In genomic region chr1:207827488-207827830, GRCh38 we compare ENCODE assay signal across 10 cellular contexts.
DNase-seq lines count a peak whose midpoint lies in the region; ATAC-seq and TF ChIP-seq lines count a peak whose summit lies in the region.
"Had no signal": no experiment of that assay in that cellular context is flagged by ENCODE, and none has a peak within 500 bp of the region (broad histone marks: within the 10 kb centered on the region; RNA-seq: fewer than 3 reads in every experiment).

No MANE protein-coding gene starts in this region.

- TF ChIP-seq EP300 in gastroesophageal sphincter (IDR thresholded peaks at IDR 0.05), result no peak

- WGBS in gastroesophageal sphincter (ENCODE audit: low coverage in 1 of 2), 2 donors, result 100% methylated on average over 1 of the region's 2 CpGs; no CpG with 5 or more reads in 1 of the 2 donors

- no peaks in the 10 kb centered on the region for H3K9me3 ChIP-seq in CD4-positive, alpha-beta memory T cell (ENCODE audit: control insufficient read depth in 1 of 2, low read length in 2 of 2)
- H3K9me3 ChIP-seq in gastroesophageal sphincter (no peaks in the 10 kb centered on the region), gastrocnemius medialis (no peaks in the 10 kb centered on the region)

- intact Hi-C loops in CD4-positive, alpha-beta memory T cell (cut with micrococcal nuclease), result loop anchor here (10.0 kb wide), 1 partner anchor 417 kb away; the partner anchor contains the start of gene PLXNA2
- intact Hi-C loops in gastrocnemius medialis (cut with DNase I; ENCODE audit: low total_unique reads), result loop anchor here (5.0 kb wide), 1 partner anchor 335 kb away; no protein-coding TSS in a partner anchor

- peaks cover 93% of the 10 kb centered on the region for H3K4me1 ChIP-seq in CD4-positive, alpha-beta memory T cell (ENCODE audit: insufficient read depth, low read length)
- H3K4me1 ChIP-seq in gastroesophageal sphincter, result peaks cover 29 to 81% (median 73%) of the 10 kb centered on the region in 3 donors
- H3K4me1 ChIP-seq in gastrocnemius medialis, result peaks cover 66 to 83% of the 10 kb centered on the region in 2 donors

- in situ Hi-C loops in gastrocnemius medialis (cut with MboI; ENCODE audit: low sequenced_read_pairs in 4 of 4), result loop anchor here in 3 of 4 donors (5.0 to 10.0 kb wide), 2 partner anchors 40 to 47 kb away; no protein-coding TSS in a partner anchor

- H3K4me3 Mint-ChIP-seq in CD4-positive, alpha-beta memory T cell, result peak overlapping the region in 1 of 8 donors; percentile 94
- peak overlapping the region in 1 of 3 donors; percentile 92 for H3K4me3 Mint-ChIP-seq in T-cell

- no peaks in the 10 kb centered on the region for H3K27me3 ChIP-seq in CD4-positive, alpha-beta memory T cell (ENCODE audit: insufficient read depth, low read length)
- H3K27me3 ChIP-seq in gastroesophageal sphincter, result no peaks in the 10 kb centered on the region
- no peaks in the 10 kb centered on the region for H3K27me3 ChIP-seq in gastrocnemius medialis

- no peak overlapping the region for H3K4me3 ChIP-seq in CD4-positive, alpha-beta memory T cell (ENCODE audit: low read length in 2 of 2)
- H3K4me3 ChIP-seq in gastroesophageal sphincter (no peak overlapping the region), gastrocnemius medialis (peak overlapping the region in 1 of 4 donors; percentile 92)

- no peaks in the 10 kb centered on the region for H3K36me3 ChIP-seq in CD4-positive, alpha-beta memory T cell (ENCODE audit: insufficient read depth, low read length)
- no peaks in the 10 kb centered on the region for H3K36me3 ChIP-seq in gastroesophageal sphincter
- no peaks in the 10 kb centered on the region for H3K36me3 ChIP-seq in gastrocnemius medialis

- ATAC-seq in T-cell (replicated peaks in 1 of 4), result no peak
- no peak for ATAC-seq in gastroesophageal sphincter
- no peak for ATAC-seq in gastrocnemius medialis
- ATAC-seq in GM21528 (IDR thresholded peaks at IDR 0.05; ENCODE audit: low FRiP score, unreplicated experiment), result no peak

- peaks cover 5 to 25% of the 10 kb centered on the region in 2 donors for H3K36me3 Mint-ChIP-seq in CD4-positive, alpha-beta memory T cell
- H3K36me3 Mint-ChIP-seq in T-cell, result peaks cover 9% of the 10 kb centered on the region

- peaks cover 2 to 4% of the 10 kb centered on the region in 2 donors for H3K27me3 Mint-ChIP-seq in CD4-positive, alpha-beta memory T cell
- H3K27me3 Mint-ChIP-seq in T-cell, result peaks cover 2 to 4% of the 10 kb centered on the region in 2 donors

- H3K4me1 Mint-ChIP-seq in CD4-positive, alpha-beta memory T cell, result peaks cover 71 to 95% (median 87%) of the 10 kb centered on the region in 4 donors
- H3K4me1 Mint-ChIP-seq in T-cell, result peaks cover 94 to 100% (median 97%) of the 10 kb centered on the region in 3 donors

- TF ChIP-seq POLR2A in gastroesophageal sphincter (IDR thresholded peaks at IDR 0.05) (no peak), gastrocnemius medialis (IDR thresholded peaks at IDR 0.05) (no peak)

- no peak for DNase-seq in CD4-positive, alpha-beta memory T cell
- DNase-seq in T-cell (no peak), gastrocnemius medialis (peak in 1 of 2 donors; percentile 14), NCI-H1092 treated with DMSO at 0.1 percent for 48 hours (lab: John Stamatoyannopoulos, UW) (no peak), kidney tubule cell (ENCODE audit: low spot score) (no peak), RWPE1 (ENCODE audit: low spot score) (no peak)
- DNase-seq: EL, NCI-H526 treated with DMSO at 0.1 percent for 48 hours had no signal

- peak overlapping the region; percentile 95 to 100 (median 99) for H3K27ac Mint-ChIP-seq in CD4-positive, alpha-beta memory T cell
- peak overlapping the region; percentile 98 to 99 for H3K27ac Mint-ChIP-seq in T-cell

- TF ChIP-seq CTCF in gastroesophageal sphincter (IDR thresholded peaks at IDR 0.05), result no peak
- TF ChIP-seq CTCF in gastrocnemius medialis (IDR thresholded peaks at IDR 0.05 in 4 of 5, conservative IDR thresholded peaks at IDR 0.05 in 1 of 5), result no peak
- TF ChIP-seq CTCF in RWPE1 (conservative IDR thresholded peaks at IDR 0.05; ENCODE audit: low read depth), result no peak

- H3K9me3 Mint-ChIP-seq in CD4-positive, alpha-beta memory T cell, result peaks cover 0 to 5% (median under 1%) of the 10 kb centered on the region in 8 donors
- H3K9me3 Mint-ChIP-seq in T-cell, result no peaks in the 10 kb centered on the region

- H3K27ac ChIP-seq in CD4-positive, alpha-beta memory T cell (ENCODE audit: low read depth, low read length), result peak overlapping the region; percentile 86
- H3K27ac ChIP-seq in gastroesophageal sphincter (peak overlapping the region; percentile 97 to 100 (median 98)), gastrocnemius medialis (peak overlapping the region; percentile 96 to 100 (median 99)), RWPE1 (no peak overlapping the region)

- CTCF ChIA-PET in CD4-positive, alpha-beta memory T cell (lab: Charles Lee; ENCODE audit: partially characterized antibody), result interaction anchor here (0.8 to 15.6 kb wide), 12 partner anchors 8 to 136 kb away, joined by 3 to 494 read pairs (median 7); no protein-coding TSS in a partner anchor
- CTCF ChIA-PET in T-cell (lab: Charles Lee) (interaction anchor here (0.5 to 3.1 kb wide), 22 partner anchors 15 to 145 kb away, joined by 3 to 28 read pairs (median 4); no protein-coding TSS in a partner anchor), RWPE1 (lab: Yijun Ruan, JAX) (interaction anchor here (0.6 to 3.6 kb wide), 3 partner anchors 12 to 198 kb away, joined by 3 to 30 read pairs (median 3); no protein-coding TSS in a partner anchor)

- POLR2A ChIA-PET in CD4-positive, alpha-beta memory T cell (lab: Charles Lee; ENCODE audit: partially characterized antibody), result interaction anchor here (0.7 to 17.7 kb wide), 5 partner anchors 34 to 59 kb away, joined by 3 to 374 read pairs (median 7); no protein-coding TSS in a partner anchor
- POLR2A ChIA-PET in T-cell (lab: Charles Lee) (interaction anchor here in 1 of 2 donors (0.7 to 1.0 kb wide), 3 partner anchors 14 to 57 kb away, joined by 4 to 11 read pairs (median 5); no protein-coding TSS in a partner anchor), RWPE1 (lab: Yijun Ruan, JAX; ENCODE audit: low non-redundant PET) (no interaction called here)
